ENCODE assay signal across 8 cellular contexts in the genomic region with DNA sequence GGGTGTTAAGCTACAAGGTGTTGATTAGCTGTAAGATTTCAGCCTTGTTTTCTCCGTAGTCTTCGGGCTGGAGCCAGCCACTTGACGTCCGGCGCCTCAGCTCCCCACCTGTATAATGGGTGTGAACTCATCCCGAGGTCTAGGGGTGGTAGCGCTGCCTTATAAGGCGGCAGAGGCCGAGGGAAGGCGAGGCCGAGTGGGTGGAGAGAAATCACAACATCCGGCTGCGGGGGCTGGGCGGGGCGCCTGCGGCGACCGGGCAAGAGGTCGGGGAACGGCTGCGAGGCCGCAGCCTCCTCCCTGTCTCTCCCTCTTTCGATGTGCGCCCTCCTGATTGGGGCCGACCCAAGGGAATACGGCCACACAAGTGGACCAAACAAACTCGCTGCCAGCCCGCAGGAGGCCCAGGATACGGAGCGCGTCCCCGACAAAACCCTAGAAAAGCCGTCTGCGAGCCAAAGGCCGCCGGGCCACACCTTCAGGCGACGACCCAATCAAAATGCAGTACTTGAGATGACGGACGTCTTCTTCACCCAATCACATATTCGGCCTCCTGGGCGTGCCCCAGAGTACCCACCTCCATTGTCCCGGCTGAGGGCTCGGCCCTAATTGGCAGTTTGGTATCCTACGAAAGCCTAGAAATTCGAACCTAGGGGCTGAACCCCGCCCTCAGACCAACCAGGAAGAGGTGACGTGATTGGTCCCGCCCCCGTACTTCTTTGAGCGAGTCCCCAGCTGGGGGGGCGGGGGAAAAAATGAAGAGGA. TPM values are rescaled to one million over a fixed set of nuclear protein-coding genes. Genes with fewer than 3 reads are reported as not detected.
DNase-seq lines count a peak whose midpoint lies in the region; ATAC-seq and TF ChIP-seq lines count a peak whose summit lies in the region.

No MANE protein-coding gene starts in this region.

- H3K79me1 ChIP-seq in neuronal stem cell (ENCODE audit: low read depth, low read length) = peaks cover 4% of the 10 kb centered on the region

- no peak overlapping the region for H2BK15ac ChIP-seq in neuronal stem cell (ENCODE audit: low read length)

- TF ChIP-seq EP300 in gastroesophageal sphincter (IDR thresholded peaks at IDR 0.05) = no peak

- TF ChIP-seq POLR2A in NB4 (IDR thresholded peaks at IDR 0.05; ENCODE audit: extremely low read depth, insufficient read length) (peak; percentile 58), gastroesophageal sphincter (IDR thresholded peaks at IDR 0.05) (peak; percentile 75 to 91)

- H4K8ac ChIP-seq in neuronal stem cell (ENCODE audit: low read depth, low read length) = no peak overlapping the region

- DNase-seq in GM06990 (ENCODE audit: extremely low read depth, insufficient read length) = peak; percentile 98
- DNase-seq in NB4 (ENCODE audit: low read depth) = peak; percentile 100
- peak; percentile 100 for DNase-seq in SK-N-DZ (ENCODE audit: low spot score)
- peak; percentile 100 for DNase-seq in activated naive CD4-positive, alpha-beta T cell treated with anti-CD3 and anti-CD28 coated beads, Interleukin-2, amount 50 U/mL, for 16 hours
- DNase-seq in neuronal stem cell (ENCODE audit: low spot score) = peak; percentile 100

- peak overlapping the region; percentile 97 for H3K18ac ChIP-seq in neuronal stem cell (ENCODE audit: low read length)

- peak overlapping the region; percentile 12 for H4K91ac ChIP-seq in neuronal stem cell (ENCODE audit: low read depth, low read length, poor library complexity)

- peak overlapping the region; percentile 68 for H3K4me3 ChIP-seq in GM06990 (replicated peaks; ENCODE audit: low read depth, low read length)
- H3K4me3 ChIP-seq in NB4 (ENCODE audit: low read depth, low read length) = peak overlapping the region; percentile 61
- H3K4me3 ChIP-seq in gastroesophageal sphincter = peak overlapping the region; percentile 16 to 58
- peak overlapping the region; percentile 83 to 87 for H3K4me3 ChIP-seq in neuronal stem cell (ENCODE audit: low read length in 2 of 2)
- H3K4me3 ChIP-seq in subcutaneous abdominal adipose tissue (ENCODE audit: low read depth in 1 of 5, low read length in 5 of 5) = peak overlapping the region; percentile 74 to 83 (median 78)

- ATAC-seq in HG02571 (IDR thresholded peaks at IDR 0.05; ENCODE audit: unreplicated experiment) (peak; percentile 80), gastroesophageal sphincter (peak; percentile 95)

- H2BK120ac ChIP-seq in neuronal stem cell (ENCODE audit: low read depth, low read length) = no peak overlapping the region

- H3K14ac ChIP-seq in neuronal stem cell (ENCODE audit: low read length) = no peak overlapping the region

- H3K4me1 ChIP-seq in gastroesophageal sphincter (peaks cover 0 to 48% (median 14%) of the 10 kb centered on the region in 3 donors), neuronal stem cell (ENCODE audit: control insufficient read depth in 2 of 2, insufficient read depth in 1 of 2, low read depth in 1 of 2, low read length in 2 of 2) (peaks cover 15 to 16% of the 10 kb centered on the region in 2 donors), subcutaneous abdominal adipose tissue (ENCODE audit: control insufficient read depth in 5 of 5, insufficient read depth in 5 of 5, low read length in 5 of 5) (peaks cover 6 to 52% (median 36%) of the 10 kb centered on the region in 5 donors)

- TF ChIP-seq CTCF in GM06990 (IDR thresholded peaks at IDR 0.05; ENCODE audit: insufficient read depth, low read length, poor library complexity, severe bottlenecking) = no peak
- no peak for TF ChIP-seq CTCF in NB4 (IDR thresholded peaks at IDR 0.05; ENCODE audit: low read depth, low read length)
- peak in 2 of 4 experiments; percentile 9 to 14 for TF ChIP-seq CTCF in gastroesophageal sphincter (IDR thresholded peaks at IDR 0.05)

- no peak overlapping the region for H3K4ac ChIP-seq in neuronal stem cell (ENCODE audit: low read length)

- peak overlapping the region; percentile 95 for H3K23ac ChIP-seq in neuronal stem cell (ENCODE audit: low read depth, low read length, poor library complexity)

- peak overlapping the region; percentile 95 for H2AFZ ChIP-seq in neuronal stem cell (ENCODE audit: low read length)

- WGBS in gastroesophageal sphincter (ENCODE audit: low coverage in 1 of 2), 2 donors = 0 to 20% methylated on average over 1 of the region's 52 CpGs
- WGBS in neuronal stem cell (ENCODE audit: extremely low coverage in 2 of 2, insufficient read length in 2 of 2, insufficient replicate concordance in 1 of 2), 2 donors = no CpG with 5 or more reads among the region's 52 CpGs

- H3K27me3 ChIP-seq in GM06990 (replicated peaks; ENCODE audit: control insufficient read depth, insufficient read depth, low read length) = no peaks in the 10 kb centered on the region
- no peaks in the 10 kb centered on the region for H3K27me3 ChIP-seq in gastroesophageal sphincter
- H3K27me3 ChIP-seq in neuronal stem cell (ENCODE audit: control insufficient read depth in 3 of 3, insufficient read depth in 3 of 3, low read depth in 1 of 3, low read length in 3 of 3) = peaks cover 0 to 5% (median 0%) of the 10 kb centered on the region in 3 experiments
- H3K27me3 ChIP-seq in subcutaneous abdominal adipose tissue (ENCODE audit: control insufficient read depth in 5 of 5, insufficient read depth in 4 of 5, low read length in 5 of 5) = no peaks in the 10 kb centered on the region

- H3K4me2 ChIP-seq in neuronal stem cell (ENCODE audit: insufficient read depth, low read length, poor library complexity, severe bottlenecking) = peak overlapping the region; percentile 73

- H3K9me3 ChIP-seq in gastroesophageal sphincter = no peaks in the 10 kb centered on the region
- H3K9me3 ChIP-seq in neuronal stem cell (replicated peaks in 1 of 2; ENCODE audit: control insufficient read depth in 2 of 2, insufficient read depth in 1 of 2, low read depth in 1 of 2, low read length in 2 of 2) = no peaks in the 10 kb centered on the region
- no peaks in the 10 kb centered on the region for H3K9me3 ChIP-seq in subcutaneous abdominal adipose tissue (ENCODE audit: control insufficient read depth in 5 of 5, low read length in 5 of 5)

- H3K27ac ChIP-seq in gastroesophageal sphincter (peak overlapping the region; percentile 27 to 94 (median 90)), neuronal stem cell (replicated peaks; ENCODE audit: low read length) (peak overlapping the region; percentile 98), subcutaneous abdominal adipose tissue (ENCODE audit: low read depth, low read length) (peak overlapping the region; percentile 91)

- H3K9ac ChIP-seq in neuronal stem cell (ENCODE audit: low read depth, low read length, poor library complexity) = peak overlapping the region; percentile 65
- H3K9ac ChIP-seq in subcutaneous abdominal adipose tissue (ENCODE audit: low read length in 5 of 5) = peak overlapping the region in 4 of 5 donors; percentile 68 to 91 (median 76)

- H2BK5ac ChIP-seq in neuronal stem cell (ENCODE audit: low read length) = peak overlapping the region; percentile 79

- H3K36me3 ChIP-seq in GM06990 (ENCODE audit: control insufficient read depth, insufficient read depth, low read length) (peaks cover 3% of the 10 kb centered on the region), gastroesophageal sphincter (peaks cover 0 to 11% of the 10 kb centered on the region in 2 donors), neuronal stem cell (replicated peaks in 1 of 2; ENCODE audit: control insufficient read depth in 2 of 2, insufficient read depth in 2 of 2, low read length in 2 of 2) (peaks cover 0 to 14% of the 10 kb centered on the region in 2 donors), subcutaneous abdominal adipose tissue (ENCODE audit: control insufficient read depth in 5 of 5, insufficient read depth in 5 of 5, low read length in 5 of 5) (peaks cover 0 to 10% (median 3%) of the 10 kb centered on the region in 5 donors)

- H2AK5ac ChIP-seq in neuronal stem cell (ENCODE audit: low read depth, low read length) = peak overlapping the region; percentile 80

- peak overlapping the region; percentile 86 for H2BK12ac ChIP-seq in neuronal stem cell (ENCODE audit: low read length)

RNA-seq across cellular contexts. Expression of a gene that starts 0.5 kb away (rescaled TPM):
- 61.5 and 64.0 TPM in 2 replicates for polyA plus RNA-seq in SK-N-DZ (2014; cell fraction: cytosol; rRNA removed)
- 51.1 and 64.7 TPM in 2 replicates for polyA plus RNA-seq in SK-N-DZ (2014; cell fraction: nucleus; rRNA removed)
- 10 to 100 TPM; 20.7 to 42.3 (median 31.5) TPM for total RNA-seq in gastroesophageal sphincter
- 27.8 TPM for polyA plus RNA-seq in neuronal stem cell (2013, experiment 1 of 2)
- polyA plus RNA-seq in neuronal stem cell (2013, experiment 2 of 2) = 27.7 TPM

RNA-seq across cellular contexts. Expression of a gene that starts 16.6 kb away (rescaled TPM):
- polyA plus RNA-seq in SK-N-DZ (2014; cell fraction: cytosol; rRNA removed) = 28.3 and 33.5 TPM in 2 replicates
- 28.9 and 40.2 TPM in 2 replicates for polyA plus RNA-seq in SK-N-DZ (2014; cell fraction: nucleus; rRNA removed)
- under 1 TPM in 2 of 4 donors, not detected in 2; 0.27 to 0.89 TPM for total RNA-seq in gastroesophageal sphincter
- 2.1 TPM for polyA plus RNA-seq in neuronal stem cell (2013, experiment 1 of 2)
- polyA plus RNA-seq in neuronal stem cell (2013, experiment 2 of 2) = 2.5 TPM

RNA-seq across cellular contexts. Expression of a gene that starts 20.6 kb away (rescaled TPM):
- 26.1 and 35.3 TPM in 2 replicates for polyA plus RNA-seq in SK-N-DZ (2014; cell fraction: cytosol; rRNA removed)
- 32.0 and 39.8 TPM in 2 replicates for polyA plus RNA-seq in SK-N-DZ (2014; cell fraction: nucleus; rRNA removed)
- 1 to 10 TPM in 3 of 4 donors, not detected in 1; 1.6 to 2.7 (median 2.2) TPM for total RNA-seq in gastroesophageal sphincter
- 26.8 TPM for polyA plus RNA-seq in neuronal stem cell (2013, experiment 1 of 2)
- polyA plus RNA-seq in neuronal stem cell (2013, experiment 2 of 2) = 26.8 TPM

RNA-seq across cellular contexts. Expression of a gene that starts 25.5 kb away (rescaled TPM):
- polyA plus RNA-seq in SK-N-DZ (2014; cell fraction: cytosol; rRNA removed) = not detected in 2 replicates
- not detected in 2 replicates for polyA plus RNA-seq in SK-N-DZ (2014; cell fraction: nucleus; rRNA removed)
- total RNA-seq in gastroesophageal sphincter = not detected
- not detected for polyA plus RNA-seq in neuronal stem cell (2013, experiment 1 of 2)
- polyA plus RNA-seq in neuronal stem cell (2013, experiment 2 of 2) = not detected

RNA-seq across cellular contexts. Expression of a gene that starts 41.7 kb away (rescaled TPM):
- polyA plus RNA-seq in SK-N-DZ (2014; cell fraction: cytosol; rRNA removed) = not detected in 2 replicates
- polyA plus RNA-seq in SK-N-DZ (2014; cell fraction: nucleus; rRNA removed) = not detected in 2 replicates
- under 1 TPM in 1 of 4 donors, not detected in 3; 0.12 TPM for total RNA-seq in gastroesophageal sphincter
- not detected for polyA plus RNA-seq in neuronal stem cell (2013, experiment 1 of 2)
- not detected for polyA plus RNA-seq in neuronal stem cell (2013, experiment 2 of 2)

Comparison
In these comparisons a context has a peak if more than half of its experiments do, and no peak if none do; other contexts are left out.
1. Peak in every context shown above with its lines: DNase-seq, ATAC-seq, H3K4me3 ChIP-seq and H3K27ac ChIP-seq.